In the genomic region with DNA sequence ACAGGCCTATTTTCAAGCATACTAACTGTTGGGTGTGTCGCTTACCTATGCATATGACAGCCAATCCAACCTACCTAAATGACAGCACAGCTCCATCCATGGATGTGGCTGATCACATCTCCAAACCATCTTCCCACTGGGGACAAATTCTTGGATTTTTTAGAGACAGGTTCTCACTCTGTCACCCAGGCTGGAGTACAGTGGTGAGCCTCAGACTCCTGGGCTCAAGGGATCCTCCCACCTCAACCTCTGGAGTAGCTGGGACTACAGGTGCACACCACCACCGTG, we compare ENCODE assay signal across 26 cellular contexts.
"Had no signal": no experiment of that assay in that cellular context is flagged by ENCODE, and none has a peak within 500 bp of the region (broad histone marks: within the 10 kb centered on the region; RNA-seq: fewer than 3 reads in every experiment).

No MANE protein-coding gene starts in this region.

- H3K36me3 ChIP-seq: brain microvascular endothelial cell had no signal

- H3K27ac ChIP-seq: brain microvascular endothelial cell, RWPE1 had no signal

- ATAC-seq: activated CD8-positive, alpha-beta T cell treated with anti-CD3 and anti-CD28 coated beads, Interleukin-2, amount 10 ng/mL, durations not matched to agents 7 days and 5 days; activated naive CD8-positive, alpha-beta T cell treated with anti-CD3 and anti-CD28 coated beads, Interleukin-2, amount 50 U/mL, for 24 hours; PC-3 had no signal

- H3K27me3 ChIP-seq: brain microvascular endothelial cell had no signal

- DNase-seq: activated CD4-positive, alpha-beta T cell treated with anti-CD3 and anti-CD28 coated beads, Interleukin-2, amount 10 ng/mL, durations not matched to agents 24 days and 14 days; activated CD4-positive, alpha-beta T cell treated with anti-CD3 and anti-CD28 coated beads, Interleukin-2, amount 50 U/mL, for 4 hours; activated CD8-positive, alpha-beta T cell treated with anti-CD3 and anti-CD28 coated beads, Interleukin-2, amount 10 ng/mL, durations not matched to agents 7 days and 5 days; activated naive CD4-positive, alpha-beta T cell treated with anti-CD3 and anti-CD28 coated beads, Interleukin-2, amount 10 ng/mL, durations not matched to agents 7 days and 5 days; activated naive CD8-positive, alpha-beta T cell treated with anti-CD3 and anti-CD28 coated beads, Interleukin-2, amount 50 U/mL, for 24 hours; activated T-cell treated with anti-CD3 and anti-CD28 coated beads, Interleukin-2, amount 50 U/mL, for 24 hours; anterior cingulate cortex; brain microvascular endothelial cell; central memory CD4-positive, alpha-beta T cell; Kasumi-1; KG1; MM.1S; MV-4-11; NCI-H1092; NCI-H1436 treated with DMSO at 0.1 percent for 48 hours; NCI-H1694 treated with DMSO at 0.1 percent for 48 hours; NCI-H2029; NCI-H510A; NCI-H526; NCI-H748 treated with DMSO at 0.1 percent for 48 hours; NK-92 treated with Interleukin-12 subunit alpha and Interleukin-12 subunit beta, amount 100 ng/mL, for 24 hours; PC-3; Right ventricle myocardium superior had no signal

- FAIRE-seq: RCC 7860, TTC549 had no signal
